Comparison of ENCODE assay signal across 1 cellular context in genomic region chr11:13923182-13923581, GRCh38.
TF ChIP-seq lines count a peak whose summit lies in the region.

No MANE protein-coding gene starts in this region.

TF ChIP-seq in HCT116, 20 proteins besides CTCF, POLR2A, EP300 and RAD21 (continued from another document):
- TF ChIP-seq REST (IDR thresholded peaks at IDR 0.05; ENCODE audit: low read depth) (no peak), MAX (IDR thresholded peaks at IDR 0.05) (no peak), SRF (IDR thresholded peaks at IDR 0.05; ENCODE audit: low read depth) (no peak)
TF ChIP-seq in HCT116: peak in this region for 0.
